In genomic region chr13:73767191-73767741, GRCh38 we compare ENCODE assay signal across 9 cellular contexts.
A peak's percentile ranks its signal among the peaks of the same experiment; 100 is the strongest.
DNase-seq lines count a peak whose midpoint lies in the region; ATAC-seq and TF ChIP-seq lines count a peak whose summit lies in the region.
"Had no signal": no experiment of that assay in that cellular context is flagged by ENCODE, and none has a peak within 500 bp of the region (broad histone marks: within the 10 kb centered on the region; RNA-seq: fewer than 3 reads in every experiment).

No MANE protein-coding gene starts in this region.

- no peaks in the 10 kb centered on the region for H3K27me3 Mint-ChIP-seq in mesothelial cell of epicardium (ENCODE audit: low read depth)
- H3K27me3 Mint-ChIP-seq: progenitor cell of endocrine pancreas had no signal

- intact Hi-C loops in ascending aorta (cut with DNase I): loop anchor here (10.0 kb wide), 1 partner anchor 368 kb away; the partner anchor contains the start of gene KLF12

- H3K27me3 ChIP-seq in ascending aorta: no peaks in the 10 kb centered on the region

- peaks cover 3 to 27% of the 10 kb centered on the region in 2 donors for H3K4me1 ChIP-seq in ascending aorta

- H3K27ac Mint-ChIP-seq in mesothelial cell of epicardium: peak overlapping the region; percentile 97

- H3K9me3 Mint-ChIP-seq in mesothelial cell of epicardium: peaks cover 4% of the 10 kb centered on the region

- DNase-seq in EH (ENCODE audit: low read depth): peak; percentile 29
- DNase-seq in ascending aorta (ENCODE audit: low spot score in 2 of 2): no peak
- no peak for DNase-seq in mesothelial cell of epicardium (ENCODE audit: low spot score in 2 of 2, unreplicated experiment in 2 of 2)
- DNase-seq in D341Med (ENCODE audit: low spot score): no peak
- DNase-seq in stimulated activated CD4-positive, alpha-beta T cell treated with anti-CD3 and anti-CD28 coated beads, Interleukin-4, amount 100 ng/mL, for 4 hours: no peak
- DNase-seq in C1 segment of cervical spinal cord (lab: John Stamatoyannopoulos, UW): no peak
- no peak for DNase-seq in stimulated activated CD4-positive, alpha-beta T cell treated with anti-CD3 and anti-CD28 coated beads, Interleukin-4, amount 100 ng/mL, for 24 hours

- no peak overlapping the region for H3K4me3 Mint-ChIP-seq in mesothelial cell of epicardium

- peaks cover 52% of the 10 kb centered on the region for H3K4me1 Mint-ChIP-seq in mesothelial cell of epicardium

- no peaks in the 10 kb centered on the region for H3K9me3 ChIP-seq in ascending aorta

- H3K36me3 Mint-ChIP-seq in mesothelial cell of epicardium: peaks cover 3% of the 10 kb centered on the region

- no peak overlapping the region for H3K4me3 ChIP-seq in ascending aorta

- H3K36me3 ChIP-seq in ascending aorta: no peaks in the 10 kb centered on the region

- peak overlapping the region; percentile 67 to 86 for H3K27ac ChIP-seq in ascending aorta

- peak; percentile 26 for ATAC-seq in HG02885 (IDR thresholded peaks at IDR 0.05; ENCODE audit: poor library complexity, unreplicated experiment)

- TF ChIP-seq CTCF in ascending aorta (IDR thresholded peaks at IDR 0.05): no peak
- no peak for TF ChIP-seq CTCF in mesothelial cell of epicardium (IDR thresholded peaks at IDR 0.05; ENCODE audit: unreplicated experiment)
